ENCODE assay signal across 8 cellular contexts in the genomic region with DNA sequence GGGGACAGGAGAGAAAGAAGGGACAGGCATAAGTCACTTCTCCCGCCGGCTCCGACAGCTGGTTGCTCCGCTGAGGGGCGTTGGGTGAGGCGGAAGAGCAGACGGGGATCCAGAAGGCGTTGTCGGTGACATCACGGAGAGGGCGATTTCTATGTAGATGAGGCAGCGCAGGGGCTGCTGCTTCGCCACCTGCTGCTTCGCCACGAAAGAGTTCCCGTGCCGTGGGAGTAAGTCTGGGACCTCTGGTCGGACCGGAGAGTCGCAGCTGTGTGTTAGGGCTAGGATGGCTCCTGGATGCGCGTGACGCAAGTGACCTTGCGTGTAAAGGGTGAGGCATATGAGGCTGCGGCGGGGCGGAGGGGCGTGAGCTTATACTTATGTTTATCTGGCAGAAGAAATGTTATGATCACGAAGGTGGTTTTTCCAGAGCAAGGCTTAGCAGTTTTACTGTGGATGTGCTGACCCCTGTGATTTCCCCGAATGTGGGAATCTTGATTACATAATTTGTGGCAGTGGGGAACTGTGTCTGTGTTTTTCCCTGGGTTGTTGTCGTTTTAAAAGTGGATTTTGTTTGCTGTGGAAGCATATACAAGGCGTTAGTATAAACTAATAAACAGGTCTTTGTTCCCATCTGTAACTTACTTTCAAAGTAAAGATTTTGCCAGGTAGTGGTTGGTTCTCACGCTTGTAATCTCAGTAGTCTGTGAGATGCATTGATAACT. TPM values are rescaled to one million over a fixed set of nuclear protein-coding genes. Genes with fewer than 3 reads are reported as not detected.
DNase-seq lines count a peak whose midpoint lies in the region; ATAC-seq and TF ChIP-seq lines count a peak whose summit lies in the region.
"Not testable (repeated sequence)": the region's sequence is repeated elsewhere in the genome, so short reads cannot be mapped to it uniquely, and the experiment has no call there.

No MANE protein-coding gene starts in this region.

- H3K27me3 Mint-ChIP-seq in activated T-helper 17 cell treated with anti-CD3 and anti-CD28 coated beads, Interleukin-2, amount 50 U/mL, for 72 hours; naive B cell: not testable (repeated sequence)

- H3K27ac ChIP-seq in HUES6 (ENCODE audit: low read depth, low read length) = peak overlapping the region; percentile 97
- H3K27ac ChIP-seq in RWPE1 = peak overlapping the region; percentile 51

- not testable (repeated sequence) for H3K27me3 ChIP-seq in HUES6 (ENCODE audit: control insufficient read depth, insufficient read depth, low read length)

- not testable (repeated sequence) for H3K36me3 Mint-ChIP-seq in activated T-helper 17 cell treated with anti-CD3 and anti-CD28 coated beads, Interleukin-2, amount 50 U/mL, for 72 hours (ENCODE audit: low read depth); naive B cell

- TF ChIP-seq CTCF in RWPE1 (conservative IDR thresholded peaks at IDR 0.05; ENCODE audit: low read depth); fibroblast of mammary gland (conservative IDR thresholded peaks at IDR 0.05; ENCODE audit: control insufficient read depth, insufficient read depth, low read depth, low read length): not testable (repeated sequence)

- ATAC-seq in GM21528 (IDR thresholded peaks at IDR 0.05; ENCODE audit: low FRiP score, unreplicated experiment) = peak; percentile 74
- peak; percentile 85 for ATAC-seq in activated T-helper 17 cell treated with anti-CD3 and anti-CD28 coated beads, Interleukin-2, amount 50 U/mL, for 72 hours (replicated peaks)
- ATAC-seq in naive B cell (ENCODE audit: low read depth in 2 of 2) = peak; percentile 78 to 83

- peaks cover 10% of the 10 kb centered on the region for H3K4me1 Mint-ChIP-seq in activated T-helper 17 cell treated with anti-CD3 and anti-CD28 coated beads, Interleukin-2, amount 50 U/mL, for 72 hours
- H3K4me1 Mint-ChIP-seq in naive B cell = peaks cover 5 to 24% (median 16%) of the 10 kb centered on the region in 3 donors

- peak overlapping the region; percentile 97 for H3K27ac Mint-ChIP-seq in activated T-helper 17 cell treated with anti-CD3 and anti-CD28 coated beads, Interleukin-2, amount 50 U/mL, for 72 hours
- peak overlapping the region; percentile 99 to 100 (median 100) for H3K27ac Mint-ChIP-seq in naive B cell

- H3K36me3 ChIP-seq in HUES6 (ENCODE audit: control insufficient read depth, insufficient read depth, low read length) = not testable (repeated sequence)

- H3K9me3 Mint-ChIP-seq in activated T-helper 17 cell treated with anti-CD3 and anti-CD28 coated beads, Interleukin-2, amount 50 U/mL, for 72 hours; naive B cell: not testable (repeated sequence)

- H3K9ac ChIP-seq in HUES6 (ENCODE audit: low read length) = peak overlapping the region; percentile 98

- DNase-seq in DMS 273 (lab: John Stamatoyannopoulos, UW; ENCODE audit: unreplicated experiment) (peak; percentile 94), RWPE1 (ENCODE audit: low spot score) (peak; percentile 49), fibroblast of mammary gland (ENCODE audit: low read depth) (peak; percentile 84), naive B cell (peak; percentile 83)
- peak; percentile 43 to 44 for DNase-seq in stimulated activated CD8-positive, alpha-beta memory T cell treated with anti-CD3 and anti-CD28 coated beads, Interleukin-4, amount 100 ng/mL, for 1 hour (ENCODE audit: low read depth in 2 of 2, low spot score in 1 of 2)

- CTCF ChIA-PET in RWPE1 (lab: Yijun Ruan, JAX) = not testable (repeated sequence)

- not testable (repeated sequence) for H3K4me1 ChIP-seq in HUES6 (ENCODE audit: control insufficient read depth, insufficient read depth, low read length)

- POLR2A ChIA-PET in RWPE1 (lab: Yijun Ruan, JAX; ENCODE audit: low non-redundant PET) = not testable (repeated sequence)

- H3K4me3 ChIP-seq in HUES6 (ENCODE audit: low read depth, low read length) (peak overlapping the region; percentile 71), fibroblast of mammary gland (ENCODE audit: control insufficient read depth, low read depth, low read length) (peak overlapping the region; percentile 47)

- not testable (repeated sequence) for H3K9me3 ChIP-seq in HUES6 (ENCODE audit: control insufficient read depth, insufficient read depth, low read depth, low read length)

- peak overlapping the region; percentile 81 for H3K4me3 Mint-ChIP-seq in activated T-helper 17 cell treated with anti-CD3 and anti-CD28 coated beads, Interleukin-2, amount 50 U/mL, for 72 hours
- peak overlapping the region; percentile 75 to 98 (median 94) for H3K4me3 Mint-ChIP-seq in naive B cell

RNA-seq across cellular contexts. Expression of a gene that starts 52.8 kb away (rescaled TPM):
- not detected for total RNA-seq in activated T-helper 17 cell treated with anti-CD3 and anti-CD28 coated beads, Interleukin-2, amount 50 U/mL, for 72 hours
- polyA plus RNA-seq in naive B cell (ENCODE audit: low read depth in 6 of 6) = not detected

Comparison
In these comparisons a context has a peak if more than half of its experiments do, and no peak if none do; other contexts are left out.
1. Peak in every context shown above with its lines: DNase-seq, ATAC-seq, H3K4me3 ChIP-seq and H3K27ac ChIP-seq.
2. DNase-seq: peak in every context shown above with its lines; median percentile 94 in DMS 273; 84 in fibroblast of mammary gland; 83 in naive B cell; 49 in RWPE1; 44 in stimulated activated CD8-positive, alpha-beta memory T cell treated with anti-CD3 and anti-CD28 coated beads, Interleukin-4, amount 100 ng/mL, for 1 hour.